Comparison of ENCODE assay signal across 8 cellular contexts in the genomic region with DNA sequence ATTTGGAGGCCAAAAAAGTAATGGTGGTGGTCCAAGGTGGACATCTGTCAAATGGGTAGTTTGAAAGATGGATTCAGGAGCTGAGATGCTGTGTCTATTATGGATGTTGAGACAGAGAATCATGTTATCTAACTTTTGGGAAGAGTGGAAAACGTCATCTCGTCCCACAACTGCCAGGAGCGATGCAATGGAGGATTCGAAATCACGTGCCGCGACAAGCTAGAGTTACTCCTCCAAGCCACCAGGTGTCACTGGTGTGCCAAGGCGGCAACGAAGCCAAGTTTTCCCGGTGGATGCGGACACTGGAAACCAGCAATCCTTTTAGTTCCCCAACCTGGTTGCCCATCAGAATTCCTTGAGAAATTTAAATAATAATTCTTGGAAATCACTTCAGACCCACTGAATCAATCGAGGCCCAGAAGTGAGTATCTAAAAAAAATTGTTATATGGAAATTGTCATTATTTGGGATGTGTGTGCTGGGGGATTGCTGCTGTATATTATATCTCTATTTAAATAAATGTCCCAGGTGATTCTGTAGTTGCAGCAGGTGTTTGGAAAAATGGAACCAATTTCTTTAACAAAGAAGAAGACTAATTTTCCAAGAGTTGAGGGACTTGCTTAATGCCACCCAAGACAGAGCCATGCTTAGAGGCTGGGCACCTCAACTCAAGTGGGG.
DNase-seq lines count a peak whose midpoint lies in the region; ATAC-seq and FAIRE-seq lines count a peak whose summit lies in the region.

No MANE protein-coding gene starts in this region.

- FAIRE-seq in HTR-8/SVneo (lab: Jason Lieb, UNC): no peak

- DNase-seq in Caki2 (ENCODE audit: low read depth): peak; percentile 39
- DNase-seq in HTR-8/SVneo (ENCODE audit: insufficient read length, low spot score): peak; percentile 14
- DNase-seq in cerebellar cortex (ENCODE audit: low spot score): peak; percentile 4
- peak; percentile 38 for DNase-seq in midbrain (lab: John Stamatoyannopoulos, UW)
- DNase-seq in activated gamma-delta T cell (lab: John Stamatoyannopoulos, UW): no peak
- DNase-seq in GF-D8 (lab: John Stamatoyannopoulos, UW): no peak

- ATAC-seq in GM19467 (IDR thresholded peaks at IDR 0.05; ENCODE audit: unreplicated experiment): no peak
- ATAC-seq in GM21360 (IDR thresholded peaks at IDR 0.05; ENCODE audit: unreplicated experiment): no peak

- in situ Hi-C loops in Caki2 (cut with HindIII; ENCODE audit: low pct_unique_long_range_greater_than_20kb, low sequenced_read_pairs): no loop called here

Comparison
In these comparisons a context has a peak if more than half of its experiments do, and no peak if none do; other contexts are left out.
1. DNase-seq: peak in Caki2 (single experiment), HTR-8/SVneo (single experiment), cerebellar cortex (single experiment) and midbrain (single experiment); none in activated gamma-delta T cell (single experiment) and GF-D8 (single experiment).